ENCODE assay signal across 23 cellular contexts in the genomic region with DNA sequence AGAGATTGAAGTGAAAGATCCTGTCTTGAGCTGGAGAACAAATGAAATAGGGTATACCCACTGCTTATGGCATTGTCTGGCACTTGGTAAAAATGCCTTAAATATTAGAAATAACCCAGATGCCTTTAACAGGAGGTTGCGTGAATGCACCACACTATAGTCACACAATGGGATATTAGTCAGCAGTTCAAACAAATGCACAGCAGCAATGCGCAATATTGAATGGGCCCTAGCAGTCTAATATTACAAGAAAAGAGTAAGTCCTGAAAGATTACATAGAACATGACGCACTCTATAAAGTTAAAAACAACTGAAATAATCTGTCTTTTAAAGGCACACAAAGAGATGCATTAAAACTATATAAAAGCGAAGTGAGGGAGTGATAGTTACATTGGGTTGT.
"Had no signal": no experiment of that assay in that cellular context is flagged by ENCODE, and none has a peak within 500 bp of the region (broad histone marks: within the 10 kb centered on the region; RNA-seq: fewer than 3 reads in every experiment).

No MANE protein-coding gene starts in this region.

- H3K9ac ChIP-seq: neural progenitor cell, parathyroid adenoma had no signal

- ATAC-seq: activated CD4-positive, alpha-beta T cell treated with anti-CD3 and anti-CD28 coated beads for 36 hours; activated CD8-positive, alpha-beta memory T cell treated with anti-CD3 and anti-CD28 coated beads, Interleukin-2, amount 10 ng/mL, durations not matched to agents 7 days and 5 days; activated CD8-positive, alpha-beta T cell treated with anti-CD3 and anti-CD28 coated beads, Interleukin-2, amount 10 ng/mL, durations not matched to agents 7 days and 5 days; activated naive CD8-positive, alpha-beta T cell treated with anti-CD3 and anti-CD28 coated beads, Interleukin-2, amount 50 U/mL, for 24 hours; body of pancreas; effector memory CD8-positive, alpha-beta T cell; esophagus mucosa; heart right ventricle; natural killer cell; psoas muscle had no signal

- H3K4me2 ChIP-seq: neural progenitor cell had no signal

- H3K4me3 ChIP-seq: body of pancreas, heart right ventricle, left ventricle myocardium inferior, lung, neural progenitor cell, psoas muscle, transverse colon had no signal

- H3K27me3 ChIP-seq: body of pancreas, heart right ventricle, neural progenitor cell, transverse colon had no signal

- DNase-seq: activated CD4-positive, alpha-beta T cell treated with anti-CD3 and anti-CD28 coated beads for 36 hours; activated CD4-positive, CD25-positive, alpha-beta regulatory T cell; activated CD8-positive, alpha-beta memory T cell treated with anti-CD3 and anti-CD28 coated beads, Interleukin-2, amount 10 ng/mL, durations not matched to agents 7 days and 5 days; activated CD8-positive, alpha-beta T cell treated with anti-CD3 and anti-CD28 coated beads, Interleukin-2, amount 10 ng/mL, durations not matched to agents 7 days and 5 days; activated naive CD8-positive, alpha-beta T cell treated with anti-CD3 and anti-CD28 coated beads, Interleukin-2, amount 50 U/mL, for 24 hours; activated T-cell treated with anti-CD3 and anti-CD28 coated beads, Interleukin-2, amount 50 U/mL, for 48 hours; body of pancreas; cortex of kidney; effector memory CD8-positive, alpha-beta T cell; foreskin melanocyte; heart right ventricle; left ventricle myocardium inferior; mesendoderm; natural killer cell; occipital lobe; psoas muscle; stimulated activated CD4-positive, alpha-beta T cell treated with anti-CD3 and anti-CD28 coated beads, Interleukin-2, amount 100 ng/mL, for 48 hours; stimulated activated naive CD4-positive, alpha-beta T cell treated with Interleukin-2 at 50 U/mL for 16 hours; transverse colon had no signal

- H3K36me3 ChIP-seq: transverse colon had no signal

- H3K79me2 ChIP-seq: parathyroid adenoma had no signal

- H3K4me1 ChIP-seq: parathyroid adenoma, psoas muscle had no signal

- H2AFZ ChIP-seq: neural progenitor cell, parathyroid adenoma had no signal

- H3K9me3 ChIP-seq: body of pancreas, heart right ventricle, left ventricle myocardium inferior, psoas muscle, transverse colon had no signal

- H3K27ac ChIP-seq: body of pancreas, heart right ventricle, left ventricle myocardium inferior, neural progenitor cell, parathyroid adenoma, psoas muscle, transverse colon had no signal
